Comparison of ENCODE assay signal across 13 cellular contexts in genomic region chr16:25052161-25052511, GRCh38. TPM values are rescaled to one million over a fixed set of nuclear protein-coding genes. Genes with fewer than 3 reads are reported as not detected.
DNase-seq lines count a peak whose midpoint lies in the region; ATAC-seq, FAIRE-seq and TF ChIP-seq lines count a peak whose summit lies in the region.
"Had no signal": no experiment of that assay in that cellular context is flagged by ENCODE, and none has a peak within 500 bp of the region (broad histone marks: within the 10 kb centered on the region; RNA-seq: fewer than 3 reads in every experiment).

No MANE protein-coding gene starts in this region.

- no peaks in the 10 kb centered on the region for H3K79me1 ChIP-seq in mesendoderm (ENCODE audit: low read length)

- H4K20me1 ChIP-seq in K562 (replicated peaks; ENCODE audit: control insufficient read depth, insufficient read depth, low read length): no peaks in the 10 kb centered on the region

- H3K9me3 ChIP-seq in K562 (replicated peaks; ENCODE audit: control insufficient read depth, insufficient read depth, low read depth, low read length): no peaks in the 10 kb centered on the region
- H3K9me3 ChIP-seq in uterus: no peaks in the 10 kb centered on the region

- CTCF ChIA-PET in activated naive CD4-positive, alpha-beta T cell treated with anti-CD3 and anti-CD28 coated beads, Interleukin-2, amount 10 ng/mL, durations not matched to agents 7 days and 5 days (lab: Charles Lee): interaction anchor here (0.7 to 1.3 kb wide), 7 partner anchors 21 to 173 kb away, joined by 3 to 6 read pairs (median 3); no protein-coding TSS in a partner anchor
- CTCF ChIA-PET in K562 (lab: Yijun Ruan, JAX; ENCODE audit: low intra/inter-chr PET ratio): no interaction called here

- TF ChIP-seq RAD21 in K562 (CRISPR knock-in tag; conservative IDR thresholded peaks at IDR 0.05 in 1 of 2, IDR thresholded peaks at IDR 0.05 in 1 of 2): no peak

- H3K4me1 ChIP-seq in K562 (replicated peaks in 1 of 2; ENCODE audit: control insufficient read depth in 2 of 2, insufficient read depth in 2 of 2, low read length in 2 of 2) (peaks cover 6 to 27% of the 10 kb centered on the region in 2 experiments; a peak in 3 of 5 replicates), mesendoderm (ENCODE audit: control insufficient read depth, low read depth, low read length) (peaks cover 2% of the 10 kb centered on the region), uterus (no peaks in the 10 kb centered on the region)

- H2BK5ac ChIP-seq in mesendoderm (ENCODE audit: low read length): no peak overlapping the region

- H3K56ac ChIP-seq in mesendoderm (ENCODE audit: low read length): peak overlapping the region; percentile 10

- FAIRE-seq in K562 (lab: Jason Lieb, UNC): no peak
- FAIRE-seq: GM18507 had no signal

- H2AFZ ChIP-seq in K562 (ENCODE audit: low read depth, low read length): peak overlapping the region; percentile 51

- no peak overlapping the region for H2BK120ac ChIP-seq in mesendoderm (ENCODE audit: low read depth, low read length)

- no peaks in the 10 kb centered on the region for H3K79me2 ChIP-seq in K562 (ENCODE audit: control insufficient read depth, insufficient read depth, low read length)
- no peaks in the 10 kb centered on the region for H3K79me2 ChIP-seq in mesendoderm (ENCODE audit: control insufficient read depth, insufficient read depth, low read length)

- H3K4ac ChIP-seq in mesendoderm (ENCODE audit: low read depth, low read length): no peak overlapping the region

- H3K36me3 ChIP-seq in K562 (ENCODE audit: control insufficient read depth, insufficient read depth, low read length) (no peaks in the 10 kb centered on the region), mesendoderm (ENCODE audit: control insufficient read depth, insufficient read depth, low read length) (no peaks in the 10 kb centered on the region), uterus (no peaks in the 10 kb centered on the region)

- H4K5ac ChIP-seq in mesendoderm (ENCODE audit: low read length): no peak overlapping the region

- H3K9me1 ChIP-seq in K562 (ENCODE audit: control insufficient read depth, insufficient read depth, low read length): no peaks in the 10 kb centered on the region

- no peak overlapping the region for H2BK15ac ChIP-seq in mesendoderm (replicated peaks; ENCODE audit: low read depth)

- TF ChIP-seq CTCF in K562 (IDR thresholded peaks at IDR 0.05 in 2 of 3, conservative IDR thresholded peaks at IDR 0.05 in 1 of 3; ENCODE audit: insufficient read depth in 2 of 3, low read depth in 1 of 3, low read length in 3 of 3) (no peak), uterus (IDR thresholded peaks at IDR 0.05) (no peak)

- H3K4me1 Mint-ChIP-seq in activated naive CD4-positive, alpha-beta T cell treated with anti-CD3 and anti-CD28 coated beads, Interleukin-2, amount 10 ng/mL, durations not matched to agents 7 days and 5 days: peaks cover 65% of the 10 kb centered on the region

- WGBS in K562 (ENCODE audit: insufficient coverage, low coverage, missing lambda C conversion rate): 50% methylated on average over 6 of the region's 6 CpGs
- no CpG with 5 or more reads among the region's 6 CpGs for WGBS in mesendoderm (ENCODE audit: extremely low coverage, insufficient coverage, low lambda C conversion rate)

- no peak overlapping the region for H2AK5ac ChIP-seq in mesendoderm (ENCODE audit: low read length)

- H3K27me3 ChIP-seq in K562 (ENCODE audit: control insufficient read depth in 2 of 2, insufficient read depth in 2 of 2, low read length in 2 of 2) (no peaks in the 10 kb centered on the region), mesendoderm (ENCODE audit: insufficient read depth, low read length, poor library complexity) (no peaks in the 10 kb centered on the region), uterus (no peaks in the 10 kb centered on the region)

- in situ Hi-C loops in K562 (cut with MboI): loop anchor here (5.0 kb wide), 1 partner anchor 175 kb away; no protein-coding TSS in a partner anchor

- no peak for ATAC-seq in K562
- ATAC-seq in GM18870 (IDR thresholded peaks at IDR 0.05; ENCODE audit: unreplicated experiment): no peak
- ATAC-seq: left colon had no signal

- no peak for TF ChIP-seq EP300 in K562 (IDR thresholded peaks at IDR 0.05; ENCODE audit: low read length)

- H3K27me3 Mint-ChIP-seq in activated naive CD4-positive, alpha-beta T cell treated with anti-CD3 and anti-CD28 coated beads, Interleukin-2, amount 10 ng/mL, durations not matched to agents 7 days and 5 days: no peaks in the 10 kb centered on the region

- TF ChIP-seq POLR2A in K562 (conservative IDR thresholded peaks at IDR 0.05) (no peak), uterus (IDR thresholded peaks at IDR 0.05) (no peak)

- no peaks in the 10 kb centered on the region for H3K36me3 Mint-ChIP-seq in activated naive CD4-positive, alpha-beta T cell treated with anti-CD3 and anti-CD28 coated beads, Interleukin-2, amount 10 ng/mL, durations not matched to agents 7 days and 5 days
- H3K36me3 Mint-ChIP-seq: CD14-positive monocyte had no signal

- H3K9ac ChIP-seq in K562 (ENCODE audit: insufficient read depth in 1 of 2, low read depth in 2 of 2, low read length in 2 of 2) (no peak overlapping the region), mesendoderm (ENCODE audit: low read length) (no peak overlapping the region)

- no peak overlapping the region for H4K8ac ChIP-seq in mesendoderm (ENCODE audit: low read depth, low read length)

- H3K27ac ChIP-seq in K562 (ENCODE audit: extremely low read depth, low read depth, low read length) (no peak overlapping the region), mesendoderm (ENCODE audit: low read depth, low read length) (no peak overlapping the region), uterus (peak overlapping the region; percentile 28 to 63)

- POLR2A ChIA-PET in K562 (lab: Yijun Ruan, JAX): interaction anchor here (1.1 kb wide), 1 partner anchor 8 kb away, joined by 4 read pairs; no protein-coding TSS in a partner anchor

- no TSS peak for BruUV-seq in K562 (replicated peaks; lab: Mats Ljungman, UMichigan)

- H3K4me3 Mint-ChIP-seq in activated naive CD4-positive, alpha-beta T cell treated with anti-CD3 and anti-CD28 coated beads, Interleukin-2, amount 10 ng/mL, durations not matched to agents 7 days and 5 days: peak overlapping the region; percentile 21

- no peak overlapping the region for H3K18ac ChIP-seq in mesendoderm (ENCODE audit: low read length)

- peak overlapping the region; percentile 86 for H3K27ac Mint-ChIP-seq in activated naive CD4-positive, alpha-beta T cell treated with anti-CD3 and anti-CD28 coated beads, Interleukin-2, amount 10 ng/mL, durations not matched to agents 7 days and 5 days
- H3K27ac Mint-ChIP-seq: CD14-positive monocyte had no signal

- intact Hi-C loops in K562 (cut with micrococcal nuclease) (no loop called here), uterus (cut with DNase I; ENCODE audit: low total_unique reads) (no loop called here)

- H3K4me2 ChIP-seq in K562 (ENCODE audit: insufficient read depth, low read length) (peak overlapping the region; percentile 22; the same call in 1 of the 2 replicates), mesendoderm (ENCODE audit: low read length) (no peak overlapping the region)

- no peak overlapping the region for H3K23ac ChIP-seq in mesendoderm (ENCODE audit: low read length)

- no peaks in the 10 kb centered on the region for H3K9me3 Mint-ChIP-seq in activated naive CD4-positive, alpha-beta T cell treated with anti-CD3 and anti-CD28 coated beads, Interleukin-2, amount 10 ng/mL, durations not matched to agents 7 days and 5 days
- H3K9me3 Mint-ChIP-seq: CD14-positive monocyte had no signal

- no peak for DNase-seq in activated naive CD4-positive, alpha-beta T cell treated with anti-CD3 and anti-CD28 coated beads, Interleukin-2, amount 10 ng/mL, durations not matched to agents 7 days and 5 days
- DNase-seq in activated naive CD4-positive, alpha-beta T cell treated with Interleukin-2 at 50 U/mL for 16 hours: no peak
- DNase-seq in K562 (ENCODE audit: extremely low read depth in 1 of 4, low spot score in 3 of 4): no peak
- DNase-seq in mesendoderm: no peak
- no peak for DNase-seq in uterus
- no peak for DNase-seq in hypothalamus (lab: John Stamatoyannopoulos, UW)
- no peak for DNase-seq in activated gamma-delta T cell (lab: John Stamatoyannopoulos, UW)
- DNase-seq: activated CD4-positive, alpha-beta T cell treated with anti-CD3 and anti-CD28 coated beads for 1 hour; left colon; NCI-H69 had no signal

- H3K4me3 ChIP-seq in K562 (no peak overlapping the region), mesendoderm (ENCODE audit: low read length) (no peak overlapping the region), uterus (no peak overlapping the region)

RNA-seq across cellular contexts. Expression of gene ARHGAP17, which starts 37.0 kb away (rescaled TPM):
- 86.7 and 111 TPM in 2 replicates for total RNA-seq in K562 (2011; cell fraction: chromatin; rRNA removed; ENCODE audit: low replicate concordance)
- 35.9 and 49.1 TPM in 2 replicates for total RNA-seq in K562 (2011; cell fraction: nucleolus; rRNA removed)
- total RNA-seq in K562 (2011; cell fraction: nucleoplasm; rRNA removed): 72.0 and 106 TPM in 2 replicates
- total RNA-seq in K562 (2014; rRNA removed): 10.9 and 14.4 TPM in 2 replicates
- 13.6 and 14.0 TPM in 2 replicates for total RNA-seq in K562 (2014; rRNA removed; fragmentation: Illumina TruSeq; extraction: Trizol)
- total RNA-seq in K562 (2015; rRNA removed; fragmentation: Illumina TruSeq; extraction: Trizol): 10.4 and 14.4 TPM in 2 replicates
- 39.5 and 45.1 TPM in 2 replicates for total RNA-seq in K562 (2021)
- polyA plus RNA-seq in K562 (2011; rRNA removed): 9.9 and 10.6 TPM in 2 replicates
- polyA plus RNA-seq in K562 (2011; cell fraction: cytosol; rRNA removed): 8.3 and 9.3 TPM in 2 replicates
- polyA plus RNA-seq in K562 (2011; cell fraction: nucleus; rRNA removed): 27.4 and 27.8 TPM in 2 replicates
- polyA plus RNA-seq in K562 (2012): 19.4 and 26.5 TPM in 2 replicates
- polyA plus RNA-seq in K562 (2014; fragmentation: Illumina TruSeq; extraction: Trizol): 32.7 and 41.5 TPM in 2 replicates
- 1 to 10 TPM; 5.8 to 8.0 TPM for polyA plus RNA-seq in K562 (2014; fragmentation: Nextera tagmentation; extraction: Ambion mirVana)
- polyA plus RNA-seq in K562 (2014; rRNA removed): 18.1 and 22.8 TPM in 2 replicates
- 23.2 and 25.8 TPM in 2 replicates for polyA minus RNA-seq in K562 (2011; rRNA and poly(A)+ RNA removed)
- polyA minus RNA-seq in K562 (2011; cell fraction: cytosol; rRNA and poly(A)+ RNA removed): 13.8 and 19.8 TPM in 2 replicates
- polyA minus RNA-seq in K562 (2011; cell fraction: nucleus; rRNA and poly(A)+ RNA removed): 16.4 and 22.4 TPM in 2 replicates
- 61.6 TPM for polyA plus RNA-seq in mesendoderm (2013, experiment 1 of 2)
- 62.5 TPM for polyA plus RNA-seq in mesendoderm (2013, experiment 2 of 2)
- 100 to 1,000 TPM in 1 of 4 donors, 10 to 100 TPM in 3; 50.3 to 123 (median 82.5) TPM for total RNA-seq in uterus

RNA-seq across cellular contexts. Expression of gene LCMT1, which starts 59.4 kb away (rescaled TPM):
- 33.7 and 47.4 TPM in 2 replicates for total RNA-seq in K562 (2011; cell fraction: chromatin; rRNA removed; ENCODE audit: low replicate concordance)
- total RNA-seq in K562 (2011; cell fraction: nucleolus; rRNA removed): 26.7 and 33.5 TPM in 2 replicates
- 36.5 and 39.2 TPM in 2 replicates for total RNA-seq in K562 (2011; cell fraction: nucleoplasm; rRNA removed)
- total RNA-seq in K562 (2014; rRNA removed): 26.2 and 32.3 TPM in 2 replicates
- total RNA-seq in K562 (2014; rRNA removed; fragmentation: Illumina TruSeq; extraction: Trizol): 20.0 and 21.4 TPM in 2 replicates
- 20.8 and 21.7 TPM in 2 replicates for total RNA-seq in K562 (2015; rRNA removed; fragmentation: Illumina TruSeq; extraction: Trizol)
- total RNA-seq in K562 (2021): 35.3 and 42.8 TPM in 2 replicates
- 29.6 and 31.2 TPM in 2 replicates for polyA plus RNA-seq in K562 (2011; rRNA removed)
- 15.3 and 25.4 TPM in 2 replicates for polyA plus RNA-seq in K562 (2011; cell fraction: cytosol; rRNA removed)
- 20.8 and 22.0 TPM in 2 replicates for polyA plus RNA-seq in K562 (2011; cell fraction: nucleus; rRNA removed)
- polyA plus RNA-seq in K562 (2012): 41.7 and 44.4 TPM in 2 replicates
- polyA plus RNA-seq in K562 (2014; fragmentation: Illumina TruSeq; extraction: Trizol): 32.5 and 42.0 TPM in 2 replicates
- 10 to 100 TPM; 34.2 to 42.8 TPM for polyA plus RNA-seq in K562 (2014; fragmentation: Nextera tagmentation; extraction: Ambion mirVana)
- 22.3 and 22.9 TPM in 2 replicates for polyA plus RNA-seq in K562 (2014; rRNA removed)
- 49.2 and 53.4 TPM in 2 replicates for polyA minus RNA-seq in K562 (2011; rRNA and poly(A)+ RNA removed)
- 19.9 and 24.8 TPM in 2 replicates for polyA minus RNA-seq in K562 (2011; cell fraction: cytosol; rRNA and poly(A)+ RNA removed)
- 11.2 and 25.0 TPM in 2 replicates for polyA minus RNA-seq in K562 (2011; cell fraction: nucleus; rRNA and poly(A)+ RNA removed)
- 55.7 TPM for polyA plus RNA-seq in mesendoderm (2013, experiment 1 of 2)
- polyA plus RNA-seq in mesendoderm (2013, experiment 2 of 2): 55.1 TPM
- 10 to 100 TPM; 33.7 to 39.8 (median 38.3) TPM for total RNA-seq in uterus

Comparison
In these comparisons a context has a peak if more than half of its experiments do, and no peak if none do; other contexts are left out.
1. H3K27ac ChIP-seq: peak in uterus (2 of 2); none in K562 (single experiment) and mesendoderm (single experiment).